8 cellular contexts compared by ENCODE assay signal in the genomic region with DNA sequence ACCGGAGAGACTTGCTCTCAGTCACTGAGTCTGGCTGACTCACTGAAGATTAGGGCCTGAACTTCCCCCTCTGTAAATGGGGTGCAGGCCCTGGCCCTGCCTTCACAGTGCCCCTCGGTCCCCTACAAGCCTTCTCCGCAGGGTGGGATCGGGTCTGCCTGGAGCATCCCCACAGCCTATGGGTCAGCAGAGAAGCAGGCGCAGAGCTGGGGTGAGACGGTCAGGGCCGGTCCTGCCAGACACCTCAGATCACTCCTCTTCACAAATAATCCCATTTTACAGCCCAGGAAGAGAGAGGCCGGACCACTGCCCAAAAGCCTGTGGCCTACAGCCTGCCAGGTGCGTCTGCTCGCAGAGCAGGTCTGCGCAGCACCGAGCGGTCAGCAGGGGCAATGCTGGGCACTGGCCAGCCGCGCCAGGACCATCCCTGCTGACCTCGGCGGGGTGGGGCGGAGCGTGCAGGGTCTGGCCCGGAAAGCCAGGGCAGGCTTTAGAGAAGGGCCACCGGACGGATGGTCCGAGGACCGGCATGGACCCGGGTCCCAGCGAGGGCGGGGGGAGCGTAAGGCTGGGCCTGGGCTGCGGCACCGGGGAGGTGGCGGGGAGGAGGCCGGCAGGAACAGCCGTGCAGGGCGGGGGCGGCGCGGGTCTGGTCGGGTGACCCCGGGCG. TPM values are rescaled to one million over a fixed set of nuclear protein-coding genes. Genes with fewer than 3 reads are reported as not detected.
DNase-seq lines count a peak whose midpoint lies in the region; ATAC-seq and TF ChIP-seq lines count a peak whose summit lies in the region.

No MANE protein-coding gene starts in this region.

- no peaks in the 10 kb centered on the region for H3K9me3 ChIP-seq in naive thymus-derived CD4-positive, alpha-beta T cell (ENCODE audit: control insufficient read depth in 2 of 3, low read length in 3 of 3)

- no peaks in the 10 kb centered on the region for H3K36me3 Mint-ChIP-seq in IgD-negative memory B cell
- no peaks in the 10 kb centered on the region for H3K36me3 Mint-ChIP-seq in naive thymus-derived CD4-positive, alpha-beta T cell

- peak overlapping the region; percentile 14 to 79 (median 63) for H3K4me3 ChIP-seq in dorsolateral prefrontal cortex
- no peak overlapping the region for H3K4me3 ChIP-seq in naive thymus-derived CD4-positive, alpha-beta T cell (ENCODE audit: low read length)

- DNase-seq in 8988T (peak; percentile 41), dorsolateral prefrontal cortex (peak in 1 of 10 donors; percentile 51), NCI-H1694 (lab: John Stamatoyannopoulos, UW) (no peak), DMS 273 treated with DMSO at 0.1 percent for 48 hours (lab: John Stamatoyannopoulos, UW) (no peak), kidney tubule cell (ENCODE audit: low spot score) (no peak)
- no peak for DNase-seq in naive thymus-derived CD4-positive, alpha-beta T cell

- POLR2A ChIA-PET in naive thymus-derived CD4-positive, alpha-beta T cell (lab: Charles Lee), result no interaction called here

- peak overlapping the region in 1 of 3 donors; percentile 53 for H3K27ac Mint-ChIP-seq in IgD-negative memory B cell
- no peak overlapping the region for H3K27ac Mint-ChIP-seq in naive thymus-derived CD4-positive, alpha-beta T cell

- H3K4me1 Mint-ChIP-seq in IgD-negative memory B cell, result peaks cover 0 to 2% (median 0%) of the 10 kb centered on the region in 3 donors
- H3K4me1 Mint-ChIP-seq in naive thymus-derived CD4-positive, alpha-beta T cell, result peaks cover 0 to 5% (median 4%) of the 10 kb centered on the region in 7 donors

- peaks cover 0 to 5% (median 0%) of the 10 kb centered on the region in 45 donors for H3K27me3 ChIP-seq in dorsolateral prefrontal cortex
- H3K27me3 ChIP-seq in naive thymus-derived CD4-positive, alpha-beta T cell (ENCODE audit: control insufficient read depth in 2 of 2, insufficient read depth in 2 of 2, low read length in 2 of 2), result no peaks in the 10 kb centered on the region

- H3K9me3 Mint-ChIP-seq in IgD-negative memory B cell, result peaks cover 0 to 1% (median 0%) of the 10 kb centered on the region in 3 donors
- H3K9me3 Mint-ChIP-seq in naive thymus-derived CD4-positive, alpha-beta T cell, result no peaks in the 10 kb centered on the region

- H3K36me3 ChIP-seq in naive thymus-derived CD4-positive, alpha-beta T cell (ENCODE audit: control insufficient read depth in 2 of 3, insufficient read depth in 3 of 3, low read length in 3 of 3), result no peaks in the 10 kb centered on the region

- peaks cover 0 to 6% of the 10 kb centered on the region in 2 donors for H3K4me1 ChIP-seq in naive thymus-derived CD4-positive, alpha-beta T cell (ENCODE audit: control insufficient read depth in 2 of 2, insufficient read depth in 2 of 2, low read length in 2 of 2)

- intact Hi-C loops in dorsolateral prefrontal cortex (cut with DNase I), result loop anchor here in 1 of 2 donors (10.0 kb wide), 1 partner anchor 239 kb away; the partner anchor contains the start of genes CDC45 and UFD1
- intact Hi-C loops in naive thymus-derived CD4-positive, alpha-beta T cell (cut with micrococcal nuclease), result loop anchor here (1.0 to 10.0 kb wide), 2 partner anchors 28 to 239 kb away; partner anchors contain the start of genes CDC45 (in 1 of the 2) and UFD1 (in 1 of the 2)

- H3K27ac ChIP-seq in dorsolateral prefrontal cortex, result peak overlapping the region in 15 of 59 donors; percentile 13 to 74 (median 48)
- H3K27ac ChIP-seq in naive thymus-derived CD4-positive, alpha-beta T cell (ENCODE audit: low read depth, low read length), result no peak overlapping the region

- CTCF ChIA-PET in naive thymus-derived CD4-positive, alpha-beta T cell (lab: Charles Lee), result no interaction called here

- peaks cover 31% of the 10 kb centered on the region for H3K27me3 Mint-ChIP-seq in IgD-negative memory B cell
- H3K27me3 Mint-ChIP-seq in naive thymus-derived CD4-positive, alpha-beta T cell, result peaks cover 4 to 37% (median 11%) of the 10 kb centered on the region in 5 donors

- TF ChIP-seq CTCF in dorsolateral prefrontal cortex (IDR thresholded peaks at IDR 0.05 in 54 of 56, conservative IDR thresholded peaks at IDR 0.05 in 2 of 56; ENCODE audit: low read depth in 1 of 56, partially characterized antibody in 56 of 56), result no peak

- ATAC-seq in naive thymus-derived CD4-positive, alpha-beta T cell, result no peak
- no peak for ATAC-seq in GM21619 (IDR thresholded peaks at IDR 0.05; ENCODE audit: unreplicated experiment)

- H3K4me3 Mint-ChIP-seq in IgD-negative memory B cell, result peak overlapping the region; percentile 55 to 91 (median 68)
- peak overlapping the region; percentile 42 to 87 (median 65) for H3K4me3 Mint-ChIP-seq in naive thymus-derived CD4-positive, alpha-beta T cell

RNA-seq across cellular contexts. Expression of gene SEPTIN5, which starts 0.5 kb away (rescaled TPM):
- 0.43 TPM for polyA plus RNA-seq in IgD-negative memory B cell
- total RNA-seq in dorsolateral prefrontal cortex, result 100 to 1,000 TPM in 119 of 120 experiments, 10 to 100 TPM in 1; 92.1 to 538 (median 349) TPM
- total RNA-seq in naive thymus-derived CD4-positive, alpha-beta T cell, result 1 to 10 TPM in 1 of 5 experiments, under 1 TPM in 2, not detected in 2; 0.22 to 4.2 (median 0.66) TPM
- under 1 TPM in 1 of 2 donors, not detected in 1; 0.32 TPM for polyA plus RNA-seq in naive thymus-derived CD4-positive, alpha-beta T cell

RNA-seq across cellular contexts. Expression of gene GP1BB, which starts 9.6 kb away (rescaled TPM):
- polyA plus RNA-seq in IgD-negative memory B cell, result 2.0 TPM
- 10 to 100 TPM in 55 of 120 experiments, 1 to 10 TPM in 28, under 1 TPM in 1, not detected in 36; 0.95 to 53.7 (median 14.7) TPM for total RNA-seq in dorsolateral prefrontal cortex
- total RNA-seq in naive thymus-derived CD4-positive, alpha-beta T cell, result 1 to 10 TPM in 1 of 5 experiments, under 1 TPM in 1, not detected in 3; 0.40 to 3.0 TPM
- not detected for polyA plus RNA-seq in naive thymus-derived CD4-positive, alpha-beta T cell

RNA-seq across cellular contexts. Expression of gene TBX1, which starts 46.8 kb away (rescaled TPM):
- polyA plus RNA-seq in IgD-negative memory B cell, result not detected
- total RNA-seq in dorsolateral prefrontal cortex, result 1 to 10 TPM in 44 of 120 experiments, under 1 TPM in 62, not detected in 14; 0.24 to 3.0 (median 0.91) TPM
- under 1 TPM in 1 of 5 experiments, not detected in 4; 0.22 TPM for total RNA-seq in naive thymus-derived CD4-positive, alpha-beta T cell
- not detected for polyA plus RNA-seq in naive thymus-derived CD4-positive, alpha-beta T cell

Comparison
In these comparisons a context has a peak if more than half of its experiments do, and no peak if none do; other contexts are left out.
1. RNA of gene SEPTIN5, which starts 0.5 kb away (total RNA-seq): 92.1 to 538 TPM in dorsolateral prefrontal cortex; 0.22 to 4.2 TPM in naive thymus-derived CD4-positive, alpha-beta T cell; every median in the first group is over 10 times any median in the second.